In genomic region chr19:13104848-13105646, GRCh38 we compare ENCODE assay signal across 9 cellular contexts. TPM values are rescaled to one million over a fixed set of nuclear protein-coding genes. Genes with fewer than 3 reads are reported as not detected.
A peak's percentile ranks its signal among the peaks of the same experiment; 100 is the strongest.
DNase-seq lines count a peak whose midpoint lies in the region; ATAC-seq and TF ChIP-seq lines count a peak whose summit lies in the region.
"Had no signal": no experiment of that assay in that cellular context is flagged by ENCODE, and none has a peak within 500 bp of the region (broad histone marks: within the 10 kb centered on the region; RNA-seq: fewer than 3 reads in every experiment).

No MANE protein-coding gene starts in this region.

- no peak overlapping the region for H2AFZ ChIP-seq in mesenchymal stem cell (ENCODE audit: low read depth, low read length)

- H3K27ac ChIP-seq in skin epidermis (peak overlapping the region in 20 of 21 experiments; percentile 14 to 97 (median 79)), mesenchymal stem cell (ENCODE audit: low read length, poor library complexity, severe bottlenecking) (no peak overlapping the region)

- H3K23ac ChIP-seq in mesenchymal stem cell (ENCODE audit: low read length in 2 of 2) = no peak overlapping the region

- no peak overlapping the region for H3K9ac ChIP-seq in mesenchymal stem cell (ENCODE audit: low read length)

- no peak overlapping the region for H4K91ac ChIP-seq in mesenchymal stem cell (ENCODE audit: low read length)

- H3K14ac ChIP-seq in mesenchymal stem cell (ENCODE audit: low read length in 2 of 2) = no peak overlapping the region

- 95% methylated on average over 25 of the region's 26 CpGs for WGBS in mesenchymal stem cell

- H2AK5ac ChIP-seq in mesenchymal stem cell (ENCODE audit: low read length, severe bottlenecking) = no peak overlapping the region

- peaks cover 13% of the 10 kb centered on the region for H3K4me1 ChIP-seq in mesenchymal stem cell (ENCODE audit: control insufficient read depth, insufficient read depth, low read depth, low read length)

- no peak overlapping the region for H4K8ac ChIP-seq in mesenchymal stem cell (ENCODE audit: low read length)

- no peak overlapping the region for H2BK120ac ChIP-seq in mesenchymal stem cell (ENCODE audit: low read depth, low read length)

- no peaks in the 10 kb centered on the region for H3K9me3 ChIP-seq in mesenchymal stem cell (ENCODE audit: control insufficient read depth, low read length)
- H3K9me3 ChIP-seq: MG63 had no signal

- H3K36me3 ChIP-seq in mesenchymal stem cell (ENCODE audit: control insufficient read depth in 1 of 2, insufficient read depth in 2 of 2, low read depth in 1 of 2, low read length in 2 of 2) = peaks cover 23 to 46% of the 10 kb centered on the region in 2 experiments

- no peak for ATAC-seq in omental fat pad (ENCODE audit: low FRiP score)

- H2BK15ac ChIP-seq in mesenchymal stem cell (ENCODE audit: low read depth, poor library complexity, severe bottlenecking) = no peak overlapping the region

- H2BK5ac ChIP-seq in mesenchymal stem cell (ENCODE audit: low read depth, low read length, poor library complexity, severe bottlenecking) = no peak overlapping the region

- TF ChIP-seq CTCF in GM13976 (IDR thresholded peaks at IDR 0.05; ENCODE audit: borderline replicate concordance, control extremely low read depth, extremely low read depth, insufficient read depth, missing control alignments) (no peak), omental fat pad (IDR thresholded peaks at IDR 0.05) (no peak)

- H3K18ac ChIP-seq in mesenchymal stem cell (ENCODE audit: low read depth in 1 of 2, low read length in 2 of 2) = no peak overlapping the region

- no peaks in the 10 kb centered on the region for H3K27me3 ChIP-seq in mesenchymal stem cell (ENCODE audit: control insufficient read depth in 1 of 2, insufficient read depth in 1 of 2, low read length in 2 of 2)
- H3K27me3 ChIP-seq: MG63 had no signal

- DNase-seq in GM13976 (ENCODE audit: low spot score) (peak; percentile 69), NAMALWA (ENCODE audit: low spot score) (peak; percentile 49), NCI-H82 treated with DMSO at 0.1 percent for 48 hours (lab: John Stamatoyannopoulos, UW; ENCODE audit: unreplicated experiment) (no peak), omental fat pad (ENCODE audit: low spot score) (no peak), mesenchymal stem cell (no peak)
- DNase-seq in central memory CD4-positive, alpha-beta T cell = peak; percentile 24
- no peak for DNase-seq in stimulated activated naive CD4-positive, alpha-beta T cell treated with Interleukin-2 at 50 U/mL for 16 hours (lab: John Stamatoyannopoulos, UW)
- DNase-seq: MG63 had no signal

- no peak overlapping the region for H2BK12ac ChIP-seq in mesenchymal stem cell (ENCODE audit: low read length in 2 of 2)

- no peak overlapping the region for H3K4ac ChIP-seq in mesenchymal stem cell (ENCODE audit: low read depth in 1 of 2, low read length in 2 of 2)

- H3K4me3 ChIP-seq in skin epidermis (peak overlapping the region; percentile 4 to 39 (median 28)), mesenchymal stem cell (ENCODE audit: insufficient read depth in 1 of 2, low read depth in 1 of 2, low read length in 2 of 2) (no peak overlapping the region)
- H3K4me3 ChIP-seq: MG63 had no signal

- in situ Hi-C loops in GM13976 (cut with MboI; ENCODE audit: low sequenced_read_pairs, unreplicated experiment) = no loop called here

- peaks cover 7% of the 10 kb centered on the region for H3K79me1 ChIP-seq in mesenchymal stem cell (replicated peaks; ENCODE audit: low read length, poor library complexity, severe bottlenecking)

- H3K4me2 ChIP-seq in mesenchymal stem cell (ENCODE audit: low read length, poor library complexity, severe bottlenecking) = no peak overlapping the region

RNA-seq across cellular contexts. Expression of gene LYL1, which starts 2.4 kb away (rescaled TPM):
- total RNA-seq in omental fat pad = 10 to 100 TPM in 3 of 4 donors, 1 to 10 TPM in 1; 5.5 to 29.9 (median 20.5) TPM
- polyA plus RNA-seq in mesenchymal stem cell (2013, experiment 1 of 2) = 0.68 TPM
- 0.79 TPM for polyA plus RNA-seq in mesenchymal stem cell (2013, experiment 2 of 2)

RNA-seq across cellular contexts. Expression of gene TRMT1, which starts 11.5 kb away (rescaled TPM):
- total RNA-seq in omental fat pad = 10 to 100 TPM; 27.0 to 70.5 (median 39.2) TPM
- polyA plus RNA-seq in mesenchymal stem cell (2013, experiment 1 of 2) = 20.0 TPM
- 16.9 TPM for polyA plus RNA-seq in mesenchymal stem cell (2013, experiment 2 of 2)

RNA-seq across cellular contexts. Expression of gene NACC1, which starts 13.0 kb away (rescaled TPM):
- 10 to 100 TPM; 12.0 to 44.7 (median 23.0) TPM for total RNA-seq in omental fat pad
- polyA plus RNA-seq in mesenchymal stem cell (2013, experiment 1 of 2) = 82.1 TPM
- 85.0 TPM for polyA plus RNA-seq in mesenchymal stem cell (2013, experiment 2 of 2)

RNA-seq across cellular contexts. Expression of gene STX10, which starts 45.1 kb away (rescaled TPM):
- 10 to 100 TPM; 41.0 to 97.6 (median 53.9) TPM for total RNA-seq in omental fat pad
- polyA plus RNA-seq in mesenchymal stem cell (2013, experiment 1 of 2) = 50.2 TPM
- polyA plus RNA-seq in mesenchymal stem cell (2013, experiment 2 of 2) = 53.2 TPM

RNA-seq across cellular contexts. Expression of gene IER2, which starts 45.2 kb away (rescaled TPM):
- 100 to 1,000 TPM; 110 to 253 (median 210) TPM for total RNA-seq in omental fat pad
- 135 TPM for polyA plus RNA-seq in mesenchymal stem cell (2013, experiment 1 of 2)
- polyA plus RNA-seq in mesenchymal stem cell (2013, experiment 2 of 2) = 129 TPM

Comparison
In these comparisons a context has a peak if more than half of its experiments do, and no peak if none do; other contexts are left out.
1. DNase-seq: peak in GM13976 (single experiment), NAMALWA (single experiment) and central memory CD4-positive, alpha-beta T cell (single experiment); none in NCI-H82 treated with DMSO at 0.1 percent for 48 hours (single experiment), stimulated activated naive CD4-positive, alpha-beta T cell treated with Interleukin-2 at 50 U/mL for 16 hours (single experiment), omental fat pad (single experiment) and mesenchymal stem cell (single experiment).
2. H3K4me3 ChIP-seq: peak in skin epidermis (7 of 7); none in mesenchymal stem cell (0 of 2).